8 cellular contexts compared by ENCODE assay signal in genomic region chr17:74924250-74924948, GRCh38. TPM values are rescaled to one million over a fixed set of nuclear protein-coding genes. Genes with fewer than 3 reads are reported as not detected.
DNase-seq lines count a peak whose midpoint lies in the region; ATAC-seq and TF ChIP-seq lines count a peak whose summit lies in the region.

TSS of gene OTOP2 (plus strand) at chr17:74924273. CDS start at chr17:74924633, 360 bp downstream.

- H3K79me2 ChIP-seq in PC-3 (ENCODE audit: low read length) (no peaks in the 10 kb centered on the region), OCI-LY7 (ENCODE audit: insufficient read depth, low read depth, low read length) (no peaks in the 10 kb centered on the region)

- intact Hi-C loops in PC-3 (cut with micrococcal nuclease), result no loop called here
- intact Hi-C loops in psoas muscle (cut with DNase I), result no loop called here
- intact Hi-C loops in OCI-LY7 (cut with micrococcal nuclease; ENCODE audit: unreplicated experiment), result no loop called here

- 1 to 3% (median 3%) methylated on average over 52 to 54 of the region's 54 CpGs for WGBS in psoas muscle, 3 donors

- H3K9me2 ChIP-seq in PC-3 (replicated peaks; ENCODE audit: low read length) (no peaks in the 10 kb centered on the region), OCI-LY7 (ENCODE audit: insufficient read depth, low read length) (no peaks in the 10 kb centered on the region)

- DNase-seq in HAP-1 (ENCODE audit: low spot score in 2 of 2) (no peak), PC-3 (no peak), globus pallidus (ENCODE audit: low spot score) (peak; percentile 23), psoas muscle (no peak), OCI-LY7 (ENCODE audit: low spot score) (no peak), cerebellar cortex (ENCODE audit: low spot score) (no peak), GDM1 (lab: John Stamatoyannopoulos, UW) (no peak)

- H4K20me1 ChIP-seq in PC-3 (ENCODE audit: low read length), result no peaks in the 10 kb centered on the region
- H4K20me1 ChIP-seq in OCI-LY7 (ENCODE audit: insufficient read depth, low read length), result no peaks in the 10 kb centered on the region

- peak within 1 kb of the TSS; percentile 92 for H3K4me2 ChIP-seq in PC-3 (ENCODE audit: low read length)
- H3K4me2 ChIP-seq in OCI-LY7 (ENCODE audit: low read length), result no peak within 1 kb of the TSS

- no peak within 1 kb of the TSS for H3K9ac ChIP-seq in PC-3 (ENCODE audit: low read length)

- in situ Hi-C loops in HAP-1 (cut with MboI; ENCODE audit: low sequenced_read_pairs), result loop anchor here (10.0 kb wide), 1 partner anchor 490 kb away; no protein-coding TSS in a partner anchor

- BruUV-seq in PC-3 (replicated peaks; lab: Mats Ljungman, UMichigan), result no TSS peak
- BruUV-seq in OCI-LY7 (replicated peaks; lab: Mats Ljungman, UMichigan), result no TSS peak

- CTCF ChIA-PET in PC-3 (lab: Charles Lee) (interaction anchor here (0.5 to 1.0 kb wide), 4 partner anchors 13 to 49 kb away, joined by 3 to 7 read pairs (median 4); no protein-coding TSS in a partner anchor), OCI-LY7 (lab: Charles Lee; ENCODE audit: unreplicated experiment) (interaction anchor here (1.0 kb wide), 1 partner anchor 33 kb away, joined by 3 read pairs; no protein-coding TSS in a partner anchor)

- H2AFZ ChIP-seq in PC-3 (ENCODE audit: low read length) (peak within 1 kb of the TSS; percentile 84), OCI-LY7 (ENCODE audit: low read length) (no peak within 1 kb of the TSS)

- no peak for ATAC-seq in PC-3
- no peak for ATAC-seq in psoas muscle
- no peak for ATAC-seq in GM19463 (IDR thresholded peaks at IDR 0.05; ENCODE audit: unreplicated experiment)

- no peak for TF ChIP-seq CTCF in PC-3 (conservative IDR thresholded peaks at IDR 0.05; ENCODE audit: low read depth, low read length)
- TF ChIP-seq CTCF in psoas muscle (IDR thresholded peaks at IDR 0.05), result no peak
- no peak for TF ChIP-seq CTCF in OCI-LY7 (conservative IDR thresholded peaks at IDR 0.05; ENCODE audit: low read length)

- H3F3A ChIP-seq in PC-3 (ENCODE audit: low read length, unreplicated experiment), result no peaks in the 10 kb centered on the region

- POLR2A ChIA-PET in PC-3 (lab: Charles Lee; ENCODE audit: unreplicated experiment), result no interaction called here
- POLR2A ChIA-PET in OCI-LY7 (lab: Charles Lee), result interaction anchor here (0.6 kb wide), 1 partner anchor 20 kb away, joined by 3 read pairs; no protein-coding TSS in a partner anchor

- no peaks in the 10 kb centered on the region for H3K9me3 ChIP-seq in HAP-1
- H3K9me3 ChIP-seq in PC-3 (ENCODE audit: low read length), result no peaks in the 10 kb centered on the region
- no peaks in the 10 kb centered on the region for H3K9me3 ChIP-seq in psoas muscle
- no peaks in the 10 kb centered on the region for H3K9me3 ChIP-seq in OCI-LY7 (ENCODE audit: low read length)

- H3K36me3 ChIP-seq in HAP-1 (replicated peaks), result no peaks in the 10 kb centered on the region
- H3K36me3 ChIP-seq in PC-3 (ENCODE audit: low read depth, low read length), result no peaks in the 10 kb centered on the region
- H3K36me3 ChIP-seq in psoas muscle (ENCODE audit: insufficient read depth in 1 of 2, low read depth in 1 of 2), result no peaks in the 10 kb centered on the region
- H3K36me3 ChIP-seq in OCI-LY7 (ENCODE audit: insufficient read depth, low read length), result no peaks in the 10 kb centered on the region

- no peak within 1 kb of the TSS for H3K27ac ChIP-seq in PC-3 (ENCODE audit: low read length)
- H3K27ac ChIP-seq in psoas muscle, result no peak within 1 kb of the TSS
- H3K27ac ChIP-seq in OCI-LY7 (ENCODE audit: low read depth, low read length, poor library complexity, severe bottlenecking), result no peak within 1 kb of the TSS

- H3K27me3 ChIP-seq in HAP-1 (ENCODE audit: low read depth), result peaks cover 43% of the 10 kb centered on the region
- H3K27me3 ChIP-seq in PC-3 (ENCODE audit: low read length), result peaks cover 31% of the 10 kb centered on the region
- peaks cover 0 to 84% (median 25%) of the 10 kb centered on the region in 3 donors for H3K27me3 ChIP-seq in psoas muscle (ENCODE audit: insufficient read depth in 3 of 3, low read length in 2 of 3)

- H3K4me1 ChIP-seq in HAP-1 (no peaks in the 10 kb centered on the region; the same call in 1 of the 2 replicates), PC-3 (ENCODE audit: insufficient read depth, low read length) (no peaks in the 10 kb centered on the region; the same call in 1 of the 2 replicates), psoas muscle (peaks cover 14% of the 10 kb centered on the region), OCI-LY7 (ENCODE audit: insufficient read depth, low read length, poor library complexity, severe bottlenecking) (no peaks in the 10 kb centered on the region)

- peak within 1 kb of the TSS; percentile 37 for H3K4me3 ChIP-seq in HAP-1
- H3K4me3 ChIP-seq in PC-3 (ENCODE audit: low read length), result peak within 1 kb of the TSS; percentile 63
- H3K4me3 ChIP-seq in psoas muscle, result peak within 1 kb of the TSS; percentile 54
- H3K4me3 ChIP-seq in OCI-LY7 (ENCODE audit: low read depth, low read length, poor library complexity, severe bottlenecking), result no peak within 1 kb of the TSS

RNA-seq across cellular contexts. Expression of gene OTOP2, which starts in this region (rescaled TPM):
- not detected in 2 replicates for total RNA-seq in PC-3 (2014; rRNA removed)
- total RNA-seq in psoas muscle, result not detected
- polyA plus RNA-seq in psoas muscle, result not detected
- total RNA-seq in OCI-LY7 (2014; rRNA removed; shearing (Covaris generic)), result not detected in 2 replicates
- not detected in 2 replicates for total RNA-seq in OCI-LY7 (2022)
